ENCODE assay signal across 18 cellular contexts in the genomic region with DNA sequence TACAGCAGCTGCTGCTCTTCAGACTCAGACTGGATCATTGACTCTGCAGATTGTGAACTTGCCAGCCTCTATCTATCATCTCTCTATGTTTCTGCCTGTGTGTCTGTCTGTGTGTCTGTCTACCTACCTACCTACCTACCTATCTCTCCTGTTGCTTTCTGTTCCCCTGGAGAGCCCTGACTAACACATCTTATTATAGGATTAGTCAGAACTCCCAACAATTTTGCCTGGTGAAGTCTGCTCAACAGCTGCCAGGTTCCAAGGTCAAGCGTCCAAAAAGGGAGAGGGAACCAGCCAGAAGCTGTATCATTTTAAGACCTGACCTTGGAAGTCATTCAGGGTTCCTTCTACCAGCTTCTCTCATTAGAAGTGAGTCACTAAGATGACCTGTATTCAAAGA.
"Had no signal": no experiment of that assay in that cellular context is flagged by ENCODE, and none has a peak within 500 bp of the region (broad histone marks: within the 10 kb centered on the region; RNA-seq: fewer than 3 reads in every experiment).

No MANE protein-coding gene starts in this region.

- H3K4me3 ChIP-seq: esophagus squamous epithelium, pancreas, prostate gland, sigmoid colon, skin epidermis, thoracic aorta had no signal

- ATAC-seq: effector memory CD8-positive, alpha-beta T cell; pancreas; stimulated activated naive B cell treated with anti-CD40 and anti-IgM and Interleukin-4, amounts not matched to agents 10 μg/mL and 1 μg/mL and 100 μg/mL, for 72 hours; stimulated activated naive CD8-positive, alpha-beta T cell treated with anti-CD3 and anti-CD28 coated beads, Interleukin-15, amount 100 ng/mL, for 72 hours had no signal

- H3K36me3 ChIP-seq: esophagus squamous epithelium, pancreas, prostate gland, sigmoid colon, thoracic aorta had no signal

- H3K9me3 ChIP-seq: pancreas, prostate gland, sigmoid colon, thoracic aorta had no signal

- DNase-seq: effector memory CD8-positive, alpha-beta T cell; esophagus squamous epithelium; foreskin fibroblast; hippocampal formation; kidney glomerular epithelial cell; mesendoderm; naive B cell; occipital lobe; pancreas; sigmoid colon; stimulated activated CD4-positive, alpha-beta T cell treated with anti-CD3 and anti-CD28 coated beads, Interleukin-2, amount 100 ng/mL, for 24 hours; stimulated activated CD4-positive, alpha-beta T cell treated with anti-CD3 and anti-CD28 coated beads, Interleukin-4, amount 100 ng/mL, for 4 hours; stimulated activated naive B cell treated with anti-CD40 and anti-IgM and Interleukin-4, amounts not matched to agents 10 μg/mL and 1 μg/mL and 100 μg/mL, for 72 hours; stimulated activated naive CD8-positive, alpha-beta T cell treated with anti-CD3 and anti-CD28 coated beads, Interleukin-15, amount 100 ng/mL, for 72 hours; trophoblast cell had no signal

- H3K27me3 ChIP-seq: esophagus squamous epithelium, pancreas, sigmoid colon had no signal

- H3K27ac ChIP-seq: esophagus squamous epithelium, pancreas, prostate gland, sigmoid colon, skin epidermis, thoracic aorta had no signal

- H3K4me1 ChIP-seq: esophagus squamous epithelium, pancreas, prostate gland had no signal
